ENCODE assay signal across 4 cellular contexts in genomic region chr20:34263468-34263867, GRCh38. TPM values are rescaled to one million over a fixed set of nuclear protein-coding genes. Genes with fewer than 3 reads are reported as not detected.
"Had no signal": no experiment of that assay in that cellular context is flagged by ENCODE, and none has a peak within 500 bp of the region (broad histone marks: within the 10 kb centered on the region; RNA-seq: fewer than 3 reads in every experiment).

No MANE protein-coding gene starts in this region.

RNA-seq across cellular contexts. Expression of gene ASIP, which starts 22.2 kb away (rescaled TPM):
- total RNA-seq: M059J, PC-3, Peyer's patch, SJSA1 had no signal
